10 cellular contexts compared by ENCODE assay signal in genomic region chr7:20407585-20408466, GRCh38.
DNase-seq lines count a peak whose midpoint lies in the region; ATAC-seq, FAIRE-seq and TF ChIP-seq lines count a peak whose summit lies in the region.
"Had no signal": no experiment of that assay in that cellular context is flagged by ENCODE, and none has a peak within 500 bp of the region (broad histone marks: within the 10 kb centered on the region; RNA-seq: fewer than 3 reads in every experiment).

No MANE protein-coding gene starts in this region.

- DNase-seq in A549 (ENCODE audit: low read depth in 1 of 2, low spot score in 1 of 2) (peak in 1 of 2 experiments; percentile 9), M059J (ENCODE audit: low read depth) (peak; percentile 81), adipocyte (ENCODE audit: low read depth) (peak; percentile 72), kidney (peak; percentile 67)
- no peak for DNase-seq in activated naive CD4-positive, alpha-beta T cell (lab: John Stamatoyannopoulos, UW)
- DNase-seq in activated naive CD8-positive, alpha-beta T cell treated with anti-CD3 and anti-CD28 coated beads, Interleukin-2, amount 50 U/mL, for 24 hours: no peak
- no peak for DNase-seq in activated CD4-positive, alpha-beta T cell treated with anti-CD3 and anti-CD28 coated beads, Interleukin-2, amount 50 U/mL, for 48 hours

- H3K27me3 ChIP-seq in adipocyte (replicated peaks; ENCODE audit: control insufficient read depth, insufficient read depth, low read length): no peaks in the 10 kb centered on the region
- H3K27me3 ChIP-seq: BLaER1 had no signal

- no peak for TF ChIP-seq EP300 in A549 (IDR thresholded peaks at IDR 0.05)

- no peaks in the 10 kb centered on the region for H3K9me3 ChIP-seq in A549
- no peaks in the 10 kb centered on the region for H3K9me3 ChIP-seq in adipocyte (ENCODE audit: control insufficient read depth, low read length)
- no peaks in the 10 kb centered on the region for H3K9me3 ChIP-seq in kidney (ENCODE audit: control insufficient read depth in 1 of 2, low read length in 2 of 2)
- H3K9me3 ChIP-seq: BLaER1 had no signal

- no peaks in the 10 kb centered on the region for H3K4me1 Mint-ChIP-seq in activated naive CD8-positive, alpha-beta T cell treated with anti-CD3 and anti-CD28 coated beads, Interleukin-2, amount 50 U/mL, for 24 hours

- H3K9ac ChIP-seq in adipocyte (ENCODE audit: low read length) (peak overlapping the region; percentile 29), kidney (ENCODE audit: low read length in 2 of 2) (no peak overlapping the region)
- H3K9ac ChIP-seq: BLaER1 had no signal

- no peak for TF ChIP-seq CTCF in A549 (IDR thresholded peaks at IDR 0.05)
- TF ChIP-seq CTCF in kidney (IDR thresholded peaks at IDR 0.05; ENCODE audit: borderline replicate concordance, extremely low read depth, insufficient read depth): no peak

- FAIRE-seq in A549 (lab: Jason Lieb, UNC) (no peak), kidney (lab: Jason Lieb, UNC) (no peak)

- H3K9me3 Mint-ChIP-seq in activated naive CD8-positive, alpha-beta T cell treated with anti-CD3 and anti-CD28 coated beads, Interleukin-2, amount 50 U/mL, for 24 hours: no peaks in the 10 kb centered on the region
- H3K9me3 Mint-ChIP-seq: T-helper 1 cell treated with Interleukin-12 subunit alpha and Interleukin-12 subunit beta and Interleukin-4 antibody, amounts not matched to agents 30 μg/mL and 1 μg/mL, for 36 hours had no signal

- H3K27ac ChIP-seq in A549: peak overlapping the region in 1 of 2 experiments; percentile 38; a peak in 2 of 6 replicates
- peak overlapping the region in 1 of 2 donors; percentile 18 for H3K27ac ChIP-seq in kidney (ENCODE audit: low read depth in 2 of 2, low read length in 2 of 2)
- H3K27ac ChIP-seq: BLaER1 had no signal

- ATAC-seq in A549 (peak in 1 of 2 experiments; percentile 68; a peak in 4 of 6 replicates), GM19452 (IDR thresholded peaks at IDR 0.05; ENCODE audit: unreplicated experiment) (no peak)
- no peak for ATAC-seq in activated naive CD8-positive, alpha-beta T cell treated with anti-CD3 and anti-CD28 coated beads, Interleukin-2, amount 50 U/mL, for 24 hours

- no peaks in the 10 kb centered on the region for H3K36me3 Mint-ChIP-seq in activated naive CD8-positive, alpha-beta T cell treated with anti-CD3 and anti-CD28 coated beads, Interleukin-2, amount 50 U/mL, for 24 hours (ENCODE audit: low read depth)

- H3K4me3 ChIP-seq in A549: no peak overlapping the region
- H3K4me3 ChIP-seq in adipocyte (ENCODE audit: low read length): peak overlapping the region; percentile 8
- no peak overlapping the region for H3K4me3 ChIP-seq in kidney (ENCODE audit: low read length in 2 of 2)
- H3K4me3 ChIP-seq: BLaER1 had no signal

- POLR2A ChIA-PET in A549 (lab: Yijun Ruan, JAX): no interaction called here

- TF ChIP-seq RAD21 in A549 (conservative IDR thresholded peaks at IDR 0.05 in 1 of 2, IDR thresholded peaks at IDR 0.05 in 1 of 2): no peak

- no peak for TF ChIP-seq POLR2A in A549 (IDR thresholded peaks at IDR 0.05; ENCODE audit: low read length)

- intact Hi-C loops in kidney (cut with DNase I): no loop called here

- no peaks in the 10 kb centered on the region for H3K36me3 ChIP-seq in adipocyte (ENCODE audit: control insufficient read depth, insufficient read depth, low read length, severe bottlenecking)
- peaks cover 0 to 11% of the 10 kb centered on the region in 2 donors for H3K36me3 ChIP-seq in kidney (ENCODE audit: control insufficient read depth in 1 of 2, insufficient read depth in 2 of 2, low read length in 2 of 2)
- H3K36me3 ChIP-seq: BLaER1 had no signal

- H3K27ac Mint-ChIP-seq in activated naive CD8-positive, alpha-beta T cell treated with anti-CD3 and anti-CD28 coated beads, Interleukin-2, amount 50 U/mL, for 24 hours: no peak overlapping the region
- H3K27ac Mint-ChIP-seq: T-helper 1 cell treated with Interleukin-12 subunit alpha and Interleukin-12 subunit beta and Interleukin-4 antibody, amounts not matched to agents 30 μg/mL and 1 μg/mL, for 36 hours had no signal

- 29% methylated on average over 5 of the region's 5 CpGs for WGBS in A549 (ENCODE audit: missing lambda C conversion rate)

- H3K4me2 ChIP-seq in A549: peak overlapping the region; percentile 52
- H3K4me2 ChIP-seq: BLaER1 had no signal

- H3K4me1 ChIP-seq in A549 (peaks cover 18% of the 10 kb centered on the region), adipocyte (ENCODE audit: control insufficient read depth, insufficient read depth, low read length) (peaks cover 34% of the 10 kb centered on the region), kidney (ENCODE audit: control insufficient read depth in 1 of 2, insufficient read depth in 1 of 2, low read depth in 1 of 2, low read length in 2 of 2) (no peaks in the 10 kb centered on the region)

- CTCF ChIA-PET in A549 (lab: Yijun Ruan, JAX): interaction anchor here (1.2 kb wide), 1 partner anchor 18 kb away, joined by 3 read pairs; no protein-coding TSS in a partner anchor

- H3K27me3 Mint-ChIP-seq in activated naive CD8-positive, alpha-beta T cell treated with anti-CD3 and anti-CD28 coated beads, Interleukin-2, amount 50 U/mL, for 24 hours: no peaks in the 10 kb centered on the region

- no peak overlapping the region for H3K4me3 Mint-ChIP-seq in activated naive CD8-positive, alpha-beta T cell treated with anti-CD3 and anti-CD28 coated beads, Interleukin-2, amount 50 U/mL, for 24 hours
- H3K4me3 Mint-ChIP-seq: T-helper 1 cell treated with Interleukin-12 subunit alpha and Interleukin-12 subunit beta and Interleukin-4 antibody, amounts not matched to agents 30 μg/mL and 1 μg/mL, for 36 hours had no signal

TF ChIP-seq in A549, 52 proteins besides CTCF, POLR2A, EP300 and RAD21:
- TF ChIP-seq MAX (IDR thresholded peaks at IDR 0.05) (0 out of 2 replicates have a peak, but pooled peaks have one; percentile 13), CEBPB (IDR thresholded peaks at IDR 0.05) (peak in 1 of 2 experiments; percentile 70; a peak in 2 of 4 replicates), CHD4 (IDR thresholded peaks at IDR 0.05; ENCODE audit: borderline replicate concordance) (no peak)

Comparison
In these comparisons a context has a peak if more than half of its experiments do, and no peak if none do; other contexts are left out.
1. DNase-seq: peak in M059J (single experiment), adipocyte (single experiment) and kidney (single experiment); none in activated naive CD4-positive, alpha-beta T cell (0 of 4), activated naive CD8-positive, alpha-beta T cell treated with anti-CD3 and anti-CD28 coated beads, Interleukin-2, amount 50 U/mL, for 24 hours (single experiment) and activated CD4-positive, alpha-beta T cell treated with anti-CD3 and anti-CD28 coated beads, Interleukin-2, amount 50 U/mL, for 48 hours (0 of 2).